ENCODE assay signal across 21 cellular contexts in genomic region chr6:161701051-161701450, GRCh38.
DNase-seq lines count a peak whose midpoint lies in the region; ATAC-seq lines count a peak whose summit lies in the region.
"Had no signal": no experiment of that assay in that cellular context is flagged by ENCODE, and none has a peak within 500 bp of the region (broad histone marks: within the 10 kb centered on the region; RNA-seq: fewer than 3 reads in every experiment).

No MANE protein-coding gene starts in this region.

- ATAC-seq in HG02840 (IDR thresholded peaks at IDR 0.05; ENCODE audit: low FRiP score, unreplicated experiment): no peak
- no peak for ATAC-seq in GM18861 (IDR thresholded peaks at IDR 0.05; ENCODE audit: unreplicated experiment)
- ATAC-seq: GM12878 had no signal

- peak; percentile 80 for DNase-seq in foreskin melanocyte
- peak; percentile 27 for DNase-seq in renal cortical epithelial cell (ENCODE audit: low read depth)
- no peak for DNase-seq in cortex of kidney (lab: John Stamatoyannopoulos, UW)
- DNase-seq: 8988T; ACHN; BE2C; C1 segment of cervical spinal cord; CD4-positive, alpha-beta memory T cell; CD4-positive, CD25-positive, alpha-beta regulatory T cell; CD8-positive, alpha-beta memory T cell; COR-L47; DMS 273 treated with DMSO at 0.1 percent for 48 hours; DMS153; DMS53; DMS79; DND-41; EL; GDM1 had no signal
